2 cellular contexts compared by ENCODE assay signal in genomic region chr5:115461093-115461492, GRCh38.
TF ChIP-seq lines count a peak whose summit lies in the region.

No MANE protein-coding gene starts in this region.

TF ChIP-seq in SK-N-SH, 30 proteins besides CTCF, POLR2A, EP300 and RAD21 (continued from another document):
- TF ChIP-seq, protein P1, sequence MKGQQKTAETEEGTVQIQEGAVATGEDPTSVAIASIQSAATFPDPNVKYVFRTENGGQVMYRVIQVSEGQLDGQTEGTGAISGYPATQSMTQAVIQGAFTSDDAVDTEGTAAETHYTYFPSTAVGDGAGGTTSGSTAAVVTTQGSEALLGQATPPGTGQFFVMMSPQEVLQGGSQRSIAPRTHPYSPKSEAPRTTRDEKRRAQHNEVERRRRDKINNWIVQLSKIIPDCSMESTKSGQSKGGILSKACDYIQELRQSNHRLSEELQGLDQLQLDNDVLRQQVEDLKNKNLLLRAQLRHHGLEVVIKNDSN (IDR thresholded peaks at IDR 0.05; ENCODE audit: borderline replicate concordance, low read depth): no peak
- TF ChIP-seq FOXM1 (IDR thresholded peaks at IDR 0.05; ENCODE audit: low read depth): no peak

TF ChIP-seq in SK-N-SH treated with all-trans-retinoic acid at 6 μM for 48 hours, 23 proteins besides CTCF, POLR2A, EP300 and RAD21 (continued from another document):
- TF ChIP-seq TSHZ2 (CRISPR knock-in tag; IDR thresholded peaks at IDR 0.05): no peak
- TF ChIP-seq RARB (CRISPR knock-in tag; IDR thresholded peaks at IDR 0.05): no peak
